Comparison of ENCODE assay signal across 8 cellular contexts in the genomic region with DNA sequence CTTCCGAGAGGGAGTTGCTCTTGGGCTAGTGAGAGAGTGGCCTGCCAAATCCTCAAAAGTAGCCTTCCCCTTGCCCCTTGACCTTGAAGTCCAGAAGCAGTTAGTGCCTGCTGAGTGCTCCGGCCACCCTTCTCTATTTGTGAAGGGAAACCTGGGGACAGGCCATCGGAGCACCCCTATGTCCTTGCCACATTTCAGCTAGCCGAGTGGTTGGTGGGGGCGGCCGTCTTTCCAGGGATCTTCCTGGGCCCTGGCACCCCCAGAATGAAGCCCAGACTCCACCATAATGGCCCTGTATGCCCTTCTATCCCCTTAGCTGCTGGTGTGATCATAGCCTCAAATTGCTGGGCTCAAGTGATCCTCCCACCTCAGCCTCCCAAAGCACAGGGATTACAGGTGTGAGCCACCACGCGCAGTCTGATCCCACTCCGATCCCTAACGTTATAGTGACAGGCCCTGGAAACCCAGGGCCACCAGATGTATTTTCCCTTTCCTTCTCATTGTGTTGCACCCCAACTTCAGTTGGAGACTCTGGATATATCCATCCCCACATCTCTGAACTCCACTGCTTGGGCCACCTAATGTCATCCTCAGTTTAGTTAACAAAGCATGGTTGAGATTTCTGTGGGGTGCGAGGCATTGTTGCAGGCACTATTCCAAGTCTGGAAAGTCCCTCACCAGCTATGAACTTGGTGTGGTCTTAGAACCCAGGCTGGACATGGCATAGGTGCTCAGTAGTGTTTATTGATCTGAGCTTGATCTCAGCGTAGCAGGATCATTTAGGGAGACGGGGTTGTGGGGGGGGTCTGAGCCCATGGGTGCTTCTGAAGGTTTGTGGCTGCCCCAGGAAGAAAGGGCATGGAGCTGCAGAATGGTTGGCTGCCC. TPM values are rescaled to one million over a fixed set of nuclear protein-coding genes. Genes with fewer than 3 reads are reported as not detected.
DNase-seq lines count a peak whose midpoint lies in the region; ATAC-seq and TF ChIP-seq lines count a peak whose summit lies in the region.

No MANE protein-coding gene starts in this region.

- no peak for ATAC-seq in stimulated activated effector memory CD8-positive, alpha-beta T cell treated with anti-CD3 and anti-CD28 coated beads, Interleukin-12 subunit alpha, Interleukin-12 subunit beta, amount 100 ng/mL, for 72 hours
- ATAC-seq in HG02981 (IDR thresholded peaks at IDR 0.05; ENCODE audit: unreplicated experiment) (no peak), GM19452 (IDR thresholded peaks at IDR 0.05; ENCODE audit: unreplicated experiment) (no peak)

- H3K4me1 ChIP-seq in HEK293 (ENCODE audit: control insufficient read depth, insufficient read depth, low read length): no peaks in the 10 kb centered on the region; the same call in 1 of the 2 replicates
- peaks cover 18% of the 10 kb centered on the region for H3K4me1 ChIP-seq in iPS DF 6.9 (ENCODE audit: control insufficient read depth, insufficient read depth, low read length)

- no peaks in the 10 kb centered on the region for H3K27me3 ChIP-seq in iPS DF 6.9 (ENCODE audit: control insufficient read depth, insufficient read depth, low read length)

- no peaks in the 10 kb centered on the region for H3K27me3 Mint-ChIP-seq in activated T-helper 1 cell treated with anti-CD3 and anti-CD28 coated beads, Interleukin-12 subunit alpha, Interleukin-12 subunit beta, Interleukin-2, Interleukin-4 antibody, amounts not matched to agents 30 ng/mL and 10 ng/mL and 1 ng/mL, durations not matched to agents 14 hours and 24 hours and 36 hours (ENCODE audit: insufficient read depth)

- H3K9me3 ChIP-seq in HEK293 (ENCODE audit: control insufficient read depth, insufficient read depth, low read depth, low read length): no peaks in the 10 kb centered on the region
- no peaks in the 10 kb centered on the region for H3K9me3 ChIP-seq in iPS DF 6.9 (ENCODE audit: control insufficient read depth, insufficient read depth, low read length)

- intact Hi-C loops in activated T-helper 1 cell treated with anti-CD3 and anti-CD28 coated beads, Interleukin-12 subunit alpha, Interleukin-12 subunit beta, Interleukin-2, Interleukin-4 antibody, amounts not matched to agents 30 ng/mL and 10 ng/mL and 1 ng/mL, durations not matched to agents 14 hours and 24 hours and 36 hours (cut with micrococcal nuclease): loop anchor here (1.0 to 10.0 kb wide), 4 partner anchors 8 to 381 kb away; partner anchors contain the start of genes ANXA11 and TMEM254

- POLR2A ChIA-PET in HEK293 (lab: Yijun Ruan, JAX): no interaction called here

- H3K9me3 Mint-ChIP-seq in activated T-helper 1 cell treated with anti-CD3 and anti-CD28 coated beads, Interleukin-12 subunit alpha, Interleukin-12 subunit beta, Interleukin-2, Interleukin-4 antibody, amounts not matched to agents 30 ng/mL and 10 ng/mL and 1 ng/mL, durations not matched to agents 14 hours and 24 hours and 36 hours: no peaks in the 10 kb centered on the region
- H3K9me3 Mint-ChIP-seq in stimulated activated effector memory CD8-positive, alpha-beta T cell treated with anti-CD3 and anti-CD28 coated beads, Interleukin-12 subunit alpha, Interleukin-12 subunit beta, amount 100 ng/mL, for 72 hours: no peaks in the 10 kb centered on the region

- TF ChIP-seq CTCF in HEK293 (tag by site-specific recombination; IDR thresholded peaks at IDR 0.05): no peak

- H3K4me3 Mint-ChIP-seq in activated T-helper 1 cell treated with anti-CD3 and anti-CD28 coated beads, Interleukin-12 subunit alpha, Interleukin-12 subunit beta, Interleukin-2, Interleukin-4 antibody, amounts not matched to agents 30 ng/mL and 10 ng/mL and 1 ng/mL, durations not matched to agents 14 hours and 24 hours and 36 hours: peak overlapping the region; percentile 98
- no peak overlapping the region for H3K4me3 Mint-ChIP-seq in stimulated activated effector memory CD8-positive, alpha-beta T cell treated with anti-CD3 and anti-CD28 coated beads, Interleukin-12 subunit alpha, Interleukin-12 subunit beta, amount 100 ng/mL, for 72 hours

- H3K27ac Mint-ChIP-seq in activated T-helper 1 cell treated with anti-CD3 and anti-CD28 coated beads, Interleukin-12 subunit alpha, Interleukin-12 subunit beta, Interleukin-2, Interleukin-4 antibody, amounts not matched to agents 30 ng/mL and 10 ng/mL and 1 ng/mL, durations not matched to agents 14 hours and 24 hours and 36 hours: peak overlapping the region; percentile 88
- peak overlapping the region; percentile 97 for H3K27ac Mint-ChIP-seq in stimulated activated effector memory CD8-positive, alpha-beta T cell treated with anti-CD3 and anti-CD28 coated beads, Interleukin-12 subunit alpha, Interleukin-12 subunit beta, amount 100 ng/mL, for 72 hours

- no peak for DNase-seq in activated T-helper 1 cell treated with anti-CD3 and anti-CD28 coated beads, Interleukin-12 subunit alpha, Interleukin-12 subunit beta, Interleukin-2, Interleukin-4 antibody, amounts not matched to agents 30 ng/mL and 10 ng/mL and 1 ng/mL, durations not matched to agents 14 hours and 24 hours and 36 hours (ENCODE audit: low spot score)
- DNase-seq in iPS DF 6.9 (ENCODE audit: low read depth, low spot score) (no peak), NOMO-1 treated with DMSO at 0.1 percent for 48 hours (lab: John Stamatoyannopoulos, UW; ENCODE audit: unreplicated experiment) (no peak), NCI-H2081 (lab: John Stamatoyannopoulos, UW) (no peak)
- DNase-seq in stimulated activated effector memory CD8-positive, alpha-beta T cell treated with anti-CD3 and anti-CD28 coated beads, Interleukin-12 subunit alpha, Interleukin-12 subunit beta, amount 100 ng/mL, for 72 hours (ENCODE audit: low spot score in 2 of 2): no peak

- H3K36me3 ChIP-seq in HEK293 (ENCODE audit: control insufficient read depth in 2 of 2, insufficient read depth in 1 of 2, low read length in 2 of 2) (no peaks in the 10 kb centered on the region), iPS DF 6.9 (ENCODE audit: control insufficient read depth, insufficient read depth, low read length) (no peaks in the 10 kb centered on the region; the same call in 1 of the 2 replicates)

- no CpG with 5 or more reads among the region's 13 CpGs for WGBS in iPS DF 6.9 (ENCODE audit: insufficient coverage, insufficient read length)

- peaks cover 59% of the 10 kb centered on the region for H3K4me1 Mint-ChIP-seq in activated T-helper 1 cell treated with anti-CD3 and anti-CD28 coated beads, Interleukin-12 subunit alpha, Interleukin-12 subunit beta, Interleukin-2, Interleukin-4 antibody, amounts not matched to agents 30 ng/mL and 10 ng/mL and 1 ng/mL, durations not matched to agents 14 hours and 24 hours and 36 hours (ENCODE audit: low read depth)
- H3K4me1 Mint-ChIP-seq in stimulated activated effector memory CD8-positive, alpha-beta T cell treated with anti-CD3 and anti-CD28 coated beads, Interleukin-12 subunit alpha, Interleukin-12 subunit beta, amount 100 ng/mL, for 72 hours: peaks cover 56% of the 10 kb centered on the region

- H3K36me3 Mint-ChIP-seq in activated T-helper 1 cell treated with anti-CD3 and anti-CD28 coated beads, Interleukin-12 subunit alpha, Interleukin-12 subunit beta, Interleukin-2, Interleukin-4 antibody, amounts not matched to agents 30 ng/mL and 10 ng/mL and 1 ng/mL, durations not matched to agents 14 hours and 24 hours and 36 hours (ENCODE audit: low read depth): peaks cover 11% of the 10 kb centered on the region
- H3K36me3 Mint-ChIP-seq in stimulated activated effector memory CD8-positive, alpha-beta T cell treated with anti-CD3 and anti-CD28 coated beads, Interleukin-12 subunit alpha, Interleukin-12 subunit beta, amount 100 ng/mL, for 72 hours: peaks cover 21% of the 10 kb centered on the region

- CTCF ChIA-PET in HEK293 (lab: Yijun Ruan, JAX): interaction anchor here (0.5 to 2.1 kb wide), 5 partner anchors 49 to 1465 kb away, joined by 3 to 20 read pairs (median 4); no protein-coding TSS in a partner anchor

- H3K27ac ChIP-seq in HEK293 (ENCODE audit: extremely low read depth, low read depth, low read length) (no peak overlapping the region), iPS DF 6.9 (ENCODE audit: low read length) (no peak overlapping the region)

- peak overlapping the region; percentile 71 for H3K4me3 ChIP-seq in HEK293 (ENCODE audit: low read depth, low read length)
- peak overlapping the region; percentile 96; the same call in 1 of the 2 replicates for H3K4me3 ChIP-seq in iPS DF 6.9 (ENCODE audit: low read length)

TF ChIP-seq in HEK293, 187 proteins besides CTCF, POLR2A, EP300 and RAD21 (continues in another document):
- TF ChIP-seq ZNF18 (tag by site-specific recombination; IDR thresholded peaks at IDR 0.05) (peak; percentile 66; the same call in 1 of the 2 replicates), ZNF184 (tag by site-specific recombination; IDR thresholded peaks at IDR 0.05) (no peak), SETDB1 (IDR thresholded peaks at IDR 0.05; ENCODE audit: insufficient read length, low read length) (no peak), ZNF555 (tag by site-specific recombination; conservative IDR thresholded peaks at IDR 0.05) (no peak)

RNA-seq across cellular contexts. Expression of gene TSPAN14, which starts 1.6 kb away (rescaled TPM):
- 75.4 and 81.9 TPM in 2 replicates for total RNA-seq in activated T-helper 1 cell treated with anti-CD3 and anti-CD28 coated beads, Interleukin-12 subunit alpha, Interleukin-12 subunit beta, Interleukin-2, Interleukin-4 antibody, amounts not matched to agents 30 ng/mL and 10 ng/mL and 1 ng/mL, durations not matched to agents 14 hours and 24 hours and 36 hours

RNA-seq across cellular contexts. Expression of gene PRXL2A, which starts 47.4 kb away (rescaled TPM):
- 11.9 and 13.2 TPM in 2 replicates for total RNA-seq in activated T-helper 1 cell treated with anti-CD3 and anti-CD28 coated beads, Interleukin-12 subunit alpha, Interleukin-12 subunit beta, Interleukin-2, Interleukin-4 antibody, amounts not matched to agents 30 ng/mL and 10 ng/mL and 1 ng/mL, durations not matched to agents 14 hours and 24 hours and 36 hours
